ENCODE assay signal across 1 cellular context in the genomic region with DNA sequence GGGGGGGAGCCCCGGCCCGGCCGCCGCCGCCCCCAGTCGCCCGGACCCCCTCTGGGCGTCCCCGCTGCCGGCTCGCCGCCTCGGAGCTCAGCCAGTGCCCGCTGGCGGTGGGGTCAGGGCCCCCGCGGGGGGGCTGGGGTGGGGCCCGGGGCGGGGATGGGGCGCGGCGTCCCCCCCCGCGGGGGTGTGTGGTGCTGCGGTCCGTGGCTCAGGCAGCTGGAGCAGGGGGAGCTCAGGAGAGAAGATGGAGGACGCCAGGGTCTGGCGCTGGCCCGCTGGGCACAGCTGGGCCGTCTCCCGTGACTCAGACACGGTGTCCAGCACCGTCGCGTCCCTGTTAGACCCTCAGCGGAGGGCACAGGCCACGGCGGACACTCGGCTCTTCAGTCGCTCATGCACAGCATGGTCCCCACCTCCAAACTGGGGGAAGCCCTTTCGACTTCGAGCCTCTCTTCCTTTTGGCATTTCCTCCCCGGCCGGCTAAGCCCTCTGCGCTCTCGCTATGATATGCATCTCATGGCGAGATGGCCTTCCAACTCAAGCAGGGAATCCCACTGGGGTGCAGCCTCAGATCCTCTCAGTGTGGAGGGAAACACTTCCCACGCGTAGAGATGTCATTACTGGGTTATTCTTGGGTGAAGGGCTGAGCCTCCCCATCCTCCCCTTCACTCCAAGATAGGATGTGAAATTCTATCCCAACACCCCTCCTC.
A peak's percentile ranks its signal among the peaks of the same experiment; 100 is the strongest.
TF ChIP-seq lines count a peak whose summit lies in the region.

No MANE protein-coding gene starts in this region.

TF ChIP-seq in HepG2, 621 proteins besides CTCF, POLR2A, EP300 and RAD21 (continued from another document):
- no peak for TF ChIP-seq ZBTB40 (IDR thresholded peaks at IDR 0.05)
- 0 out of 2 replicates have a peak, but pooled peaks have one; percentile 48 for TF ChIP-seq ZBTB40 (CRISPR knock-in tag; IDR thresholded peaks at IDR 0.05)
- TF ChIP-seq ZNF205 (CRISPR knock-in tag; IDR thresholded peaks at IDR 0.05), result peak; percentile 59; the same call in 1 of the 2 replicates
